In genomic region chr14:19126269-19127051, GRCh38 we compare ENCODE assay signal across 6 cellular contexts.
DNase-seq lines count a peak whose midpoint lies in the region; ATAC-seq and TF ChIP-seq lines count a peak whose summit lies in the region.
"Not testable (repeated sequence)": the region's sequence is repeated elsewhere in the genome, so short reads cannot be mapped to it uniquely, and the experiment has no call there.

No MANE protein-coding gene starts in this region.

- not testable (repeated sequence) for H3K9me3 ChIP-seq in esophagus muscularis mucosa, lower lobe of right lung, prostate gland, upper lobe of right lung

- not testable (repeated sequence) for H3K4me1 ChIP-seq in esophagus muscularis mucosa; lower lobe of right lung; prostate gland (replicated peaks); upper lobe of right lung

- H3K27ac ChIP-seq in esophagus muscularis mucosa (replicated peaks in 1 of 4); lower lobe of right lung; prostate gland; upper lobe of right lung: not testable (repeated sequence)

- TF ChIP-seq CTCF in esophagus muscularis mucosa (IDR thresholded peaks at IDR 0.05); lower lobe of right lung (IDR thresholded peaks at IDR 0.05); prostate gland (IDR thresholded peaks at IDR 0.05); upper lobe of right lung (IDR thresholded peaks at IDR 0.05): not testable (repeated sequence)

- H3K4me3 Mint-ChIP-seq in activated T-cell treated with anti-CD3 and anti-CD28 coated beads, Interleukin-2, amount 50 U/mL, for 4 hours: not testable (repeated sequence)

- intact Hi-C loops in esophagus muscularis mucosa (cut with DNase I); cardiac septum (cut with DNase I); lower lobe of right lung (cut with DNase I); prostate gland (cut with DNase I); upper lobe of right lung (cut with DNase I): not testable (repeated sequence)

- ATAC-seq in activated T-cell treated with anti-CD3 and anti-CD28 coated beads, Interleukin-2, amount 50 U/mL, for 4 hours: peak; percentile 21 to 51
- ATAC-seq in lower lobe of right lung (peak; percentile 41 to 47), upper lobe of right lung (peak; percentile 48)

- H3K4me1 Mint-ChIP-seq in activated T-cell treated with anti-CD3 and anti-CD28 coated beads, Interleukin-2, amount 50 U/mL, for 4 hours (ENCODE audit: low read depth): not testable (repeated sequence)

- not testable (repeated sequence) for TF ChIP-seq POLR2A in esophagus muscularis mucosa (IDR thresholded peaks at IDR 0.05; ENCODE audit: low read depth); prostate gland (IDR thresholded peaks at IDR 0.05)

- H3K4me3 ChIP-seq in esophagus muscularis mucosa, lower lobe of right lung, prostate gland, upper lobe of right lung: not testable (repeated sequence)

- not testable (repeated sequence) for DNase-seq in activated T-cell treated with anti-CD3 and anti-CD28 coated beads, Interleukin-2, amount 50 U/mL, for 4 hours; lower lobe of right lung; upper lobe of right lung
- DNase-seq in esophagus muscularis mucosa (ENCODE audit: extremely low spot score) (peak; percentile 90), cardiac septum (ENCODE audit: low spot score) (peak; percentile 38), prostate gland (ENCODE audit: low spot score) (peak; percentile 4)

- not testable (repeated sequence) for H3K36me3 ChIP-seq in esophagus muscularis mucosa, lower lobe of right lung, prostate gland, upper lobe of right lung

- not testable (repeated sequence) for TF ChIP-seq EP300 in esophagus muscularis mucosa (IDR thresholded peaks at IDR 0.05)

- not testable (repeated sequence) for H3K27me3 ChIP-seq in esophagus muscularis mucosa; lower lobe of right lung (ENCODE audit: low read depth); prostate gland (replicated peaks; ENCODE audit: insufficient read depth); upper lobe of right lung

- H3K9me3 Mint-ChIP-seq in activated T-cell treated with anti-CD3 and anti-CD28 coated beads, Interleukin-2, amount 50 U/mL, for 4 hours: not testable (repeated sequence)

- H3K36me3 Mint-ChIP-seq in activated T-cell treated with anti-CD3 and anti-CD28 coated beads, Interleukin-2, amount 50 U/mL, for 4 hours (ENCODE audit: insufficient read depth): not testable (repeated sequence)

- H3K27me3 Mint-ChIP-seq in activated T-cell treated with anti-CD3 and anti-CD28 coated beads, Interleukin-2, amount 50 U/mL, for 4 hours (ENCODE audit: low read depth): not testable (repeated sequence)

- WGBS in esophagus muscularis mucosa: 100% methylated on average over 1 of the region's 5 CpGs
- WGBS in prostate gland: 94% methylated on average over 5 of the region's 5 CpGs
